22 cellular contexts compared by ENCODE assay signal in the genomic region with DNA sequence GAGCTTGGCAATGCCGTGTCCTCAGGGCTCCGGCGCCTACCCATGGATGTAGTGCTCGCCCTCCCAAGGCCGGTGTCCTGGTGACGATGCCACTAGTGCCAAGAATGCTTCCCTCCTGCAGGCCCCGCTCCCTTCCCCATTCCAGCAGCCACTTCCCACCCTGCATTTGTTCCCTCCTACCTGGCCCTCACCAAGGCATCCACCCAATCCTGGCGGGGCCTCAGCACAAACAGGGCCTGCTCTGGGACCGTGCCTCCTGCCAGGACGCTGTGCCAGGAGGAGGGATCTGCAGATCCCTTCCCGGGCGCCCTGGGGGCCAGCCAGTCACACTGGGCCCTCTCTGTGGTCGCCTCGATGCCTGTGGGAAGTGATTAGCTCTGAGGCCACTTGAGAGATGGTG. TPM values are rescaled to one million over a fixed set of nuclear protein-coding genes. Genes with fewer than 3 reads are reported as not detected.
DNase-seq lines count a peak whose midpoint lies in the region; ATAC-seq, FAIRE-seq and TF ChIP-seq lines count a peak whose summit lies in the region.
"Had no signal": no experiment of that assay in that cellular context is flagged by ENCODE, and none has a peak within 500 bp of the region (broad histone marks: within the 10 kb centered on the region; RNA-seq: fewer than 3 reads in every experiment).

No MANE protein-coding gene starts in this region.

- FAIRE-seq in A549 (lab: Jason Lieb, UNC) = no peak
- FAIRE-seq: A204.1, bronchial epithelial cell, pancreas had no signal

- no peaks in the 10 kb centered on the region for H3K36me3 ChIP-seq in testis (ENCODE audit: low read depth, missing control alignments)
- H3K36me3 ChIP-seq: pancreas had no signal

- H3K4me1 ChIP-seq in A549 = no peaks in the 10 kb centered on the region
- no peaks in the 10 kb centered on the region for H3K4me1 ChIP-seq in testis
- H3K4me1 ChIP-seq: pancreas, sigmoid colon had no signal

- H3K4me3 ChIP-seq in A549 (no peak overlapping the region), testis (no peak overlapping the region)
- H3K4me3 ChIP-seq: BLaER1 treated with 17β-estradiol and CSF1 and Interleukin-3, amounts not matched to agents 10 nM and 100 nM; pancreas; sigmoid colon had no signal

- in situ Hi-C loops in GM13977 (cut with MboI; ENCODE audit: low pct_unique_long_range_greater_than_20kb, low sequenced_read_pairs, unreplicated experiment) = no loop called here

- ATAC-seq in A549 (peak; percentile 18 to 19; a peak in 3 of 6 replicates), HG03139 (IDR thresholded peaks at IDR 0.05; ENCODE audit: unreplicated experiment) (no peak)
- ATAC-seq: HCT116 had no signal

- H3K9me3 ChIP-seq in A549 = no peaks in the 10 kb centered on the region
- no peaks in the 10 kb centered on the region for H3K9me3 ChIP-seq in testis
- H3K9me3 ChIP-seq: BLaER1 treated with 17β-estradiol and CSF1 and Interleukin-3, amounts not matched to agents 10 nM and 100 nM; pancreas; sigmoid colon had no signal

- no peaks in the 10 kb centered on the region for H3K27me3 ChIP-seq in testis
- H3K27me3 ChIP-seq: BLaER1 treated with 17β-estradiol and CSF1 and Interleukin-3, amounts not matched to agents 10 nM and 100 nM; pancreas; sigmoid colon had no signal

- intact Hi-C loops in testis (cut with DNase I; ENCODE audit: low total_unique reads) = no loop called here

- H3K27ac ChIP-seq in A549 (no peak overlapping the region), testis (no peak overlapping the region)
- H3K27ac ChIP-seq: BLaER1 treated with 17β-estradiol and CSF1 and Interleukin-3, amounts not matched to agents 10 nM and 100 nM; pancreas; sigmoid colon had no signal

- WGBS in A549 (ENCODE audit: missing lambda C conversion rate) = 81% methylated on average over 14 of the region's 14 CpGs
- 76 to 81% methylated on average over 7 to 14 of the region's 14 CpGs for WGBS in testis, 2 donors

- TF ChIP-seq CTCF in A549 (IDR thresholded peaks at IDR 0.05) = no peak
- no peak for TF ChIP-seq CTCF in testis (IDR thresholded peaks at IDR 0.05)
- no peak for TF ChIP-seq CTCF in GM13977 (IDR thresholded peaks at IDR 0.05; ENCODE audit: extremely low read depth, insufficient read depth, missing control alignments)

- TF ChIP-seq POLR2A in A549 (IDR thresholded peaks at IDR 0.05; ENCODE audit: low read length) (no peak), testis (IDR thresholded peaks at IDR 0.05) (no peak)

- TF ChIP-seq RAD21 in A549 (conservative IDR thresholded peaks at IDR 0.05 in 1 of 2, IDR thresholded peaks at IDR 0.05 in 1 of 2) = no peak

- TF ChIP-seq EP300 in A549 (IDR thresholded peaks at IDR 0.05) = no peak

- no peak overlapping the region for H3K4me2 ChIP-seq in A549

- POLR2A ChIA-PET in A549 (lab: Yijun Ruan, JAX) = interaction anchor here (0.6 kb wide), 1 partner anchor 12 kb away, joined by 3 read pairs; no protein-coding TSS in a partner anchor

- CTCF ChIA-PET in A549 (lab: Yijun Ruan, JAX) = interaction anchor here (0.9 to 2.8 kb wide), 10 partner anchors 8 to 98 kb away, joined by 3 to 12 read pairs (median 4); no protein-coding TSS in a partner anchor

- DNase-seq in A549 (ENCODE audit: low read depth in 1 of 2, low spot score in 1 of 2) (no peak), amygdala (lab: John Stamatoyannopoulos, UW) (peak in 46 of 56 donors; percentile 27 to 88 (median 64)), globus pallidus (ENCODE audit: low spot score) (peak; percentile 81), medulla oblongata (ENCODE audit: extremely low spot score) (peak; percentile 84), testis (no peak), GM13977 (ENCODE audit: low spot score) (no peak), HT-29 (ENCODE audit: low spot score) (no peak)
- DNase-seq: activated CD4-positive, alpha-beta memory T cell treated with anti-CD3 and anti-CD28 coated beads for 36 hours; activated effector memory CD4-positive, alpha-beta T cell treated with Interleukin-2 at 50 U/mL for 16 hours; mesenchymal stem cell; naive B cell; NCI-H187; NCI-H526 treated with DMSO at 0.1 percent for 48 hours; pancreas; sigmoid colon; stimulated activated CD4-positive, alpha-beta T cell treated with anti-CD3 and anti-CD28 coated beads, Interleukin-15, amount 100 ng/mL, for 24 hours; T-helper 9 cell had no signal

TF ChIP-seq in A549, 52 proteins besides CTCF, POLR2A, EP300 and RAD21:
- TF ChIP-seq ZNF302 (CRISPR knock-in tag; IDR thresholded peaks at IDR 0.05) (no peak), HES2 (IDR thresholded peaks at IDR 0.05) (no peak)

RNA-seq across cellular contexts. Expression of gene ABR, which starts 25.1 kb away (rescaled TPM):
- polyA plus RNA-seq in A549 (2011; rRNA removed) (62.5 and 70.9 TPM in 2 replicates), A549 (2017; fragmentation: RNase III; extraction: RNeasy Plus Mini Kit Qiagen cat#74134 plus additional on column Dnase treatment) (68.8 to 78.0 TPM (median 73.8 TPM) in 3 replicates), testis (ENCODE audit: insufficient read depth, low read depth, low replicate concordance) (30.6 TPM)
- polyA plus RNA-seq in A549 (2012; cell fraction: cytosol; rRNA removed) = 128 and 131 TPM in 2 replicates
- polyA plus RNA-seq in A549 (2012; cell fraction: nucleus; rRNA removed) = 168 and 237 TPM in 2 replicates
- 103 and 133 TPM in 2 replicates for polyA minus RNA-seq in A549 (2011; rRNA and poly(A)+ RNA removed)
- total RNA-seq in testis = 10 to 100 TPM; 42.1 to 52.7 TPM
- total RNA-seq in HT-29 (2014; rRNA removed; shearing (Covaris generic)) = 54.9 and 85.2 TPM in 2 replicates

Comparison
In these comparisons a context has a peak if more than half of its experiments do, and no peak if none do; other contexts are left out.
1. DNase-seq: peak in amygdala (46 of 56), globus pallidus (single experiment) and medulla oblongata (single experiment); none in A549 (0 of 2), testis (single experiment), GM13977 (single experiment) and HT-29 (single experiment).